ENCODE assay signal across 1 cellular context in the genomic region with DNA sequence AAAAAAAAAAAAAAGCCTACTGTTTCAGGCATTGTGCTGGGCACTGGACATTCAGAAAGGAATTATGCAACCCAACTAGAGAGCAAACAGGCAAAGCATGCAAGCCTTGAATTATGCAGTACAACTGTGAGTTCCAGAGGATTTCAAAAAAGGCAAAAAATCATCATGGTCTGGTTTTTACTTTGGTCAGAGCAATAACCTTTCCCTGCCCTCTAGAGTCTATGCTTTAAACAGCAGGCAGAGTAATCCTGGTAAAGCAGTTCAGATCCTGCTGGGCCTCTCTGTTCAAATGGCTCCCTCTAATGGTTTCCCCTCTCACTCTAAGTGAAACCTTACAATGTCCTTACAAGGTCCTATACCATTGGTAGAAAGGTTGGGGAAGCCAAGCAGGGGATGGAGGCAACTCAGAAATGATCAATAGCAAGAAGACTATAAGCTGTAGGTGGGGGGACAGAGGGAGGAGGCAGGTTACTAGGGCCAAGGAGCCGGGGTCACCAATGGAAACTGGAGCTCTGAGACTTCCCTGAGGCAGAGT.
TF ChIP-seq lines count a peak whose summit lies in the region.

No MANE protein-coding gene starts in this region.

TF ChIP-seq in K562, 482 proteins besides CTCF, POLR2A, EP300 and RAD21 (continued from another document and continues in another):
- TF ChIP-seq MED1 (CRISPR knock-in tag; IDR thresholded peaks at IDR 0.05; ENCODE audit: borderline replicate concordance) (no peak), ZNF586 (CRISPR knock-in tag; conservative IDR thresholded peaks at IDR 0.05) (no peak), SP1 (CRISPR knock-in tag; IDR thresholded peaks at IDR 0.05) (no peak), NCOR1 (IDR thresholded peaks at IDR 0.05) (no peak), RBFOX2 (IDR thresholded peaks at IDR 0.05; ENCODE audit: low read depth, low read length) (no peak), ETV1 (tag; conservative IDR thresholded peaks at IDR 0.05; ENCODE audit: low read depth) (no peak), RCOR1 (IDR thresholded peaks at IDR 0.05; ENCODE audit: borderline replicate concordance in 1 of 2, low read depth in 2 of 2, low read length in 2 of 2) (peak in 1 of 2 experiments; percentile 19; a peak in 1 of 4 replicates), MTA3 (IDR thresholded peaks at IDR 0.05; ENCODE audit: borderline replicate concordance) (0 out of 2 replicates have a peak, but pooled peaks have one; percentile 24), NBN (IDR thresholded peaks at IDR 0.05; ENCODE audit: low read depth) (0 out of 2 replicates have a peak, but pooled peaks have one; percentile 21), ZNF766 (CRISPR knock-in tag; conservative IDR thresholded peaks at IDR 0.05) (no peak), HNRNPH1 (optimal IDR thresholded peaks at IDR 0.05; ENCODE audit: low read depth, low read length) (no peak), ARNT (IDR thresholded peaks at IDR 0.05) (0 out of 4 replicates have a peak, but pooled peaks of 1 of the 2 experiments have one; percentile 50), KAT2B (IDR thresholded peaks at IDR 0.05; ENCODE audit: low read depth, low read length) (no peak), NFIC (IDR thresholded peaks at IDR 0.05) (no peak; the same call in 1 of the 2 replicates), ZFPM2 (CRISPR knock-in tag; IDR thresholded peaks at IDR 0.05) (no peak), ETV6 (IDR thresholded peaks at IDR 0.05; ENCODE audit: borderline replicate concordance in 1 of 2, low read depth in 2 of 2, low read length in 1 of 2) (no peak), ETV6 (CRISPR knock-in tag; IDR thresholded peaks at IDR 0.05; ENCODE audit: borderline replicate concordance) (no peak), TEAD4 (IDR thresholded peaks at IDR 0.05; ENCODE audit: low read length) (no peak), TEAD4 (CRISPR knock-in tag; IDR thresholded peaks at IDR 0.05; ENCODE audit: borderline replicate concordance) (no peak), ZNF830 (CRISPR knock-in tag; IDR thresholded peaks at IDR 0.05) (no peak)
- TF ChIP-seq, protein P1, sequence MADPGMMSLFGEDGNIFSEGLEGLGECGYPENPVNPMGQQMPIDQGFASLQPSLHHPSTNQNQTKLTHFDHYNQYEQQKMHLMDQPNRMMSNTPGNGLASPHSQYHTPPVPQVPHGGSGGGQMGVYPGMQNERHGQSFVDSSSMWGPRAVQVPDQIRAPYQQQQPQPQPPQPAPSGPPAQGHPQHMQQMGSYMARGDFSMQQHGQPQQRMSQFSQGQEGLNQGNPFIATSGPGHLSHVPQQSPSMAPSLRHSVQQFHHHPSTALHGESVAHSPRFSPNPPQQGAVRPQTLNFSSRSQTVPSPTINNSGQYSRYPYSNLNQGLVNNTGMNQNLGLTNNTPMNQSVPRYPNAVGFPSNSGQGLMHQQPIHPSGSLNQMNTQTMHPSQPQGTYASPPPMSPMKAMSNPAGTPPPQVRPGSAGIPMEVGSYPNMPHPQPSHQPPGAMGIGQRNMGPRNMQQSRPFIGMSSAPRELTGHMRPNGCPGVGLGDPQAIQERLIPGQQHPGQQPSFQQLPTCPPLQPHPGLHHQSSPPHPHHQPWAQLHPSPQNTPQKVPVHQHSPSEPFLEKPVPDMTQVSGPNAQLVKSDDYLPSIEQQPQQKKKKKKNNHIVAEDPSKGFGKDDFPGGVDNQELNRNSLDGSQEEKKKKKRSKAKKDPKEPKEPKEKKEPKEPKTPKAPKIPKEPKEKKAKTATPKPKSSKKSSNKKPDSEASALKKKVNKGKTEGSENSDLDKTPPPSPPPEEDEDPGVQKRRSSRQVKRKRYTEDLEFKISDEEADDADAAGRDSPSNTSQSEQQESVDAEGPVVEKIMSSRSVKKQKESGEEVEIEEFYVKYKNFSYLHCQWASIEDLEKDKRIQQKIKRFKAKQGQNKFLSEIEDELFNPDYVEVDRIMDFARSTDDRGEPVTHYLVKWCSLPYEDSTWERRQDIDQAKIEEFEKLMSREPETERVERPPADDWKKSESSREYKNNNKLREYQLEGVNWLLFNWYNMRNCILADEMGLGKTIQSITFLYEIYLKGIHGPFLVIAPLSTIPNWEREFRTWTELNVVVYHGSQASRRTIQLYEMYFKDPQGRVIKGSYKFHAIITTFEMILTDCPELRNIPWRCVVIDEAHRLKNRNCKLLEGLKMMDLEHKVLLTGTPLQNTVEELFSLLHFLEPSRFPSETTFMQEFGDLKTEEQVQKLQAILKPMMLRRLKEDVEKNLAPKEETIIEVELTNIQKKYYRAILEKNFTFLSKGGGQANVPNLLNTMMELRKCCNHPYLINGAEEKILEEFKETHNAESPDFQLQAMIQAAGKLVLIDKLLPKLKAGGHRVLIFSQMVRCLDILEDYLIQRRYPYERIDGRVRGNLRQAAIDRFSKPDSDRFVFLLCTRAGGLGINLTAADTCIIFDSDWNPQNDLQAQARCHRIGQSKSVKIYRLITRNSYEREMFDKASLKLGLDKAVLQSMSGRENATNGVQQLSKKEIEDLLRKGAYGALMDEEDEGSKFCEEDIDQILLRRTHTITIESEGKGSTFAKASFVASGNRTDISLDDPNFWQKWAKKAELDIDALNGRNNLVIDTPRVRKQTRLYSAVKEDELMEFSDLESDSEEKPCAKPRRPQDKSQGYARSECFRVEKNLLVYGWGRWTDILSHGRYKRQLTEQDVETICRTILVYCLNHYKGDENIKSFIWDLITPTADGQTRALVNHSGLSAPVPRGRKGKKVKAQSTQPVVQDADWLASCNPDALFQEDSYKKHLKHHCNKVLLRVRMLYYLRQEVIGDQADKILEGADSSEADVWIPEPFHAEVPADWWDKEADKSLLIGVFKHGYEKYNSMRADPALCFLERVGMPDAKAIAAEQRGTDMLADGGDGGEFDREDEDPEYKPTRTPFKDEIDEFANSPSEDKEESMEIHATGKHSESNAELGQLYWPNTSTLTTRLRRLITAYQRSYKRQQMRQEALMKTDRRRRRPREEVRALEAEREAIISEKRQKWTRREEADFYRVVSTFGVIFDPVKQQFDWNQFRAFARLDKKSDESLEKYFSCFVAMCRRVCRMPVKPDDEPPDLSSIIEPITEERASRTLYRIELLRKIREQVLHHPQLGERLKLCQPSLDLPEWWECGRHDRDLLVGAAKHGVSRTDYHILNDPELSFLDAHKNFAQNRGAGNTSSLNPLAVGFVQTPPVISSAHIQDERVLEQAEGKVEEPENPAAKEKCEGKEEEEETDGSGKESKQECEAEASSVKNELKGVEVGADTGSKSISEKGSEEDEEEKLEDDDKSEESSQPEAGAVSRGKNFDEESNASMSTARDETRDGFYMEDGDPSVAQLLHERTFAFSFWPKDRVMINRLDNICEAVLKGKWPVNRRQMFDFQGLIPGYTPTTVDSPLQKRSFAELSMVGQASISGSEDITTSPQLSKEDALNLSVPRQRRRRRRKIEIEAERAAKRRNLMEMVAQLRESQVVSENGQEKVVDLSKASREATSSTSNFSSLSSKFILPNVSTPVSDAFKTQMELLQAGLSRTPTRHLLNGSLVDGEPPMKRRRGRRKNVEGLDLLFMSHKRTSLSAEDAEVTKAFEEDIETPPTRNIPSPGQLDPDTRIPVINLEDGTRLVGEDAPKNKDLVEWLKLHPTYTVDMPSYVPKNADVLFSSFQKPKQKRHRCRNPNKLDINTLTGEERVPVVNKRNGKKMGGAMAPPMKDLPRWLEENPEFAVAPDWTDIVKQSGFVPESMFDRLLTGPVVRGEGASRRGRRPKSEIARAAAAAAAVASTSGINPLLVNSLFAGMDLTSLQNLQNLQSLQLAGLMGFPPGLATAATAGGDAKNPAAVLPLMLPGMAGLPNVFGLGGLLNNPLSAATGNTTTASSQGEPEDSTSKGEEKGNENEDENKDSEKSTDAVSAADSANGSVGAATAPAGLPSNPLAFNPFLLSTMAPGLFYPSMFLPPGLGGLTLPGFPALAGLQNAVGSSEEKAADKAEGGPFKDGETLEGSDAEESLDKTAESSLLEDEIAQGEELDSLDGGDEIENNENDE (IDR thresholded peaks at IDR 0.05; ENCODE audit: low read depth, low read length), result no peak
- TF ChIP-seq, protein P2, sequence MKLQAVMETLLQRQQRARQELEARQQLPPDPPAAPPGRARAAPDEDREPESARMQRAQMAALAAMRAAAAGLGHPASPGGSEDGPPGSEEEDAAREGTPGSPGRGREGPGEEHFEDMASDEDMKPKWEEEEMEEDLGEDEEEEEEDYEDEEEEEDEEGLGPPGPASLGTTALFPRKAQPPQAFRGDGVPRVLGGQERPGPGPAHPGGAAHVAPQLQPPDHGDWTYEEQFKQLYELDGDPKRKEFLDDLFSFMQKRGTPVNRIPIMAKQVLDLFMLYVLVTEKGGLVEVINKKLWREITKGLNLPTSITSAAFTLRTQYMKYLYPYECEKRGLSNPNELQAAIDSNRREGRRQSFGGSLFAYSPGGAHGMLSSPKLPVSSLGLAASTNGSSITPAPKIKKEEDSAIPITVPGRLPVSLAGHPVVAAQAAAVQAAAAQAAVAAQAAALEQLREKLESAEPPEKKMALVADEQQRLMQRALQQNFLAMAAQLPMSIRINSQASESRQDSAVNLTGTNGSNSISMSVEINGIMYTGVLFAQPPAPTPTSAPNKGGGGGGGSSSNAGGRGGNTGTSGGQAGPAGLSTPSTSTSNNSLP (IDR thresholded peaks at IDR 0.05; ENCODE audit: borderline replicate concordance, low read depth, low read length), result no peak
- TF ChIP-seq, protein P3, sequence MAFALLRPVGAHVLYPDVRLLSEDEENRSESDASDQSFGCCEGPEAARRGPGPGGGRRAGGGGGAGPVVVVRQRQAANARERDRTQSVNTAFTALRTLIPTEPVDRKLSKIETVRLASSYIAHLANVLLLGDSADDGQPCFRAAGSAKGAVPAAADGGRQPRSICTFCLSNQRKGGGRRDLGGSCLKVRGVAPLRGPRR (CRISPR knock-in tag; IDR thresholded peaks at IDR 0.05), result no peak
- TF ChIP-seq, protein P4, sequence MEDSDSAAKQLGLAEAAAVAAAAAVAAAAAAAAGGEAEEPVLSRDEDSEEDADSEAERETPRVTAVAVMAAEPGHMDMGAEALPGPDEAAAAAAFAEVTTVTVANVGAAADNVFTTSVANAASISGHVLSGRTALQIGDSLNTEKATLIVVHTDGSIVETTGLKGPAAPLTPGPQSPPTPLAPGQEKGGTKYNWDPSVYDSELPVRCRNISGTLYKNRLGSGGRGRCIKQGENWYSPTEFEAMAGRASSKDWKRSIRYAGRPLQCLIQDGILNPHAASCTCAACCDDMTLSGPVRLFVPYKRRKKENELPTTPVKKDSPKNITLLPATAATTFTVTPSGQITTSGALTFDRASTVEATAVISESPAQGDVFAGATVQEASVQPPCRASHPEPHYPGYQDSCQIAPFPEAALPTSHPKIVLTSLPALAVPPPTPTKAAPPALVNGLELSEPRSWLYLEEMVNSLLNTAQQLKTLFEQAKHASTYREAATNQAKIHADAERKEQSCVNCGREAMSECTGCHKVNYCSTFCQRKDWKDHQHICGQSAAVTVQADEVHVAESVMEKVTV (CRISPR knock-in tag; IDR thresholded peaks at IDR 0.05), result peak; percentile 75
- TF ChIP-seq, protein P5, sequence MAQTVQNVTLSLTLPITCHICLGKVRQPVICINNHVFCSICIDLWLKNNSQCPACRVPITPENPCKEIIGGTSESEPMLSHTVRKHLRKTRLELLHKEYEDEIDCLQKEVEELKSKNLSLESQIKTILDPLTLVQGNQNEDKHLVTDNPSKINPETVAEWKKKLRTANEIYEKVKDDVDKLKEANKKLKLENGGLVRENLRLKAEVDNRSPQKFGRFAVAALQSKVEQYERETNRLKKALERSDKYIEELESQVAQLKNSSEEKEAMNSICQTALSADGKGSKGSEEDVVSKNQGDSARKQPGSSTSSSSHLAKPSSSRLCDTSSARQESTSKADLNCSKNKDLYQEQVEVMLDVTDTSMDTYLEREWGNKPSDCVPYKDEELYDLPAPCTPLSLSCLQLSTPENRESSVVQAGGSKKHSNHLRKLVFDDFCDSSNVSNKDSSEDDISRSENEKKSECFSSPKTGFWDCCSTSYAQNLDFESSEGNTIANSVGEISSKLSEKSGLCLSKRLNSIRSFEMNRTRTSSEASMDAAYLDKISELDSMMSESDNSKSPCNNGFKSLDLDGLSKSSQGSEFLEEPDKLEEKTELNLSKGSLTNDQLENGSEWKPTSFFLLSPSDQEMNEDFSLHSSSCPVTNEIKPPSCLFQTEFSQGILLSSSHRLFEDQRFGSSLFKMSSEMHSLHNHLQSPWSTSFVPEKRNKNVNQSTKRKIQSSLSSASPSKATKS (CRISPR knock-in tag; IDR thresholded peaks at IDR 0.05), result no peak
- TF ChIP-seq, protein P6, sequence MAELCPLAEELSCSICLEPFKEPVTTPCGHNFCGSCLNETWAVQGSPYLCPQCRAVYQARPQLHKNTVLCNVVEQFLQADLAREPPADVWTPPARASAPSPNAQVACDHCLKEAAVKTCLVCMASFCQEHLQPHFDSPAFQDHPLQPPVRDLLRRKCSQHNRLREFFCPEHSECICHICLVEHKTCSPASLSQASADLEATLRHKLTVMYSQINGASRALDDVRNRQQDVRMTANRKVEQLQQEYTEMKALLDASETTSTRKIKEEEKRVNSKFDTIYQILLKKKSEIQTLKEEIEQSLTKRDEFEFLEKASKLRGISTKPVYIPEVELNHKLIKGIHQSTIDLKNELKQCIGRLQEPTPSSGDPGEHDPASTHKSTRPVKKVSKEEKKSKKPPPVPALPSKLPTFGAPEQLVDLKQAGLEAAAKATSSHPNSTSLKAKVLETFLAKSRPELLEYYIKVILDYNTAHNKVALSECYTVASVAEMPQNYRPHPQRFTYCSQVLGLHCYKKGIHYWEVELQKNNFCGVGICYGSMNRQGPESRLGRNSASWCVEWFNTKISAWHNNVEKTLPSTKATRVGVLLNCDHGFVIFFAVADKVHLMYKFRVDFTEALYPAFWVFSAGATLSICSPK (IDR thresholded peaks at IDR 0.05; ENCODE audit: borderline replicate concordance), result no peak
- TF ChIP-seq, protein P7, sequence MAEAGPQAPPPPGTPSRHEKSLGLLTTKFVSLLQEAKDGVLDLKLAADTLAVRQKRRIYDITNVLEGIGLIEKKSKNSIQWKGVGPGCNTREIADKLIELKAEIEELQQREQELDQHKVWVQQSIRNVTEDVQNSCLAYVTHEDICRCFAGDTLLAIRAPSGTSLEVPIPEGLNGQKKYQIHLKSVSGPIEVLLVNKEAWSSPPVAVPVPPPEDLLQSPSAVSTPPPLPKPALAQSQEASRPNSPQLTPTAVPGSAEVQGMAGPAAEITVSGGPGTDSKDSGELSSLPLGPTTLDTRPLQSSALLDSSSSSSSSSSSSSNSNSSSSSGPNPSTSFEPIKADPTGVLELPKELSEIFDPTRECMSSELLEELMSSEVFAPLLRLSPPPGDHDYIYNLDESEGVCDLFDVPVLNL (CRISPR knock-in tag; IDR thresholded peaks at IDR 0.05; ENCODE audit: low read depth), result no peak
- TF ChIP-seq, protein P8, sequence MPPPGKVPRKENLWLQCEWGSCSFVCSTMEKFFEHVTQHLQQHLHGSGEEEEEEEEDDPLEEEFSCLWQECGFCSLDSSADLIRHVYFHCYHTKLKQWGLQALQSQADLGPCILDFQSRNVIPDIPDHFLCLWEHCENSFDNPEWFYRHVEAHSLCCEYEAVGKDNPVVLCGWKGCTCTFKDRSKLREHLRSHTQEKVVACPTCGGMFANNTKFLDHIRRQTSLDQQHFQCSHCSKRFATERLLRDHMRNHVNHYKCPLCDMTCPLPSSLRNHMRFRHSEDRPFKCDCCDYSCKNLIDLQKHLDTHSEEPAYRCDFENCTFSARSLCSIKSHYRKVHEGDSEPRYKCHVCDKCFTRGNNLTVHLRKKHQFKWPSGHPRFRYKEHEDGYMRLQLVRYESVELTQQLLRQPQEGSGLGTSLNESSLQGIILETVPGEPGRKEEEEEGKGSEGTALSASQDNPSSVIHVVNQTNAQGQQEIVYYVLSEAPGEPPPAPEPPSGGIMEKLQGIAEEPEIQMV (tag; conservative IDR thresholded peaks at IDR 0.05; ENCODE audit: low read depth), result no peak
